In genomic region chr2:101204400-101205095, GRCh38 we compare ENCODE assay signal across 10 cellular contexts. TPM values are rescaled to one million over a fixed set of nuclear protein-coding genes. Genes with fewer than 3 reads are reported as not detected.
A peak's percentile ranks its signal among the peaks of the same experiment; 100 is the strongest.
DNase-seq lines count a peak whose midpoint lies in the region; ATAC-seq and TF ChIP-seq lines count a peak whose summit lies in the region.
"Had no signal": no experiment of that assay in that cellular context is flagged by ENCODE, and none has a peak within 500 bp of the region (broad histone marks: within the 10 kb centered on the region; RNA-seq: fewer than 3 reads in every experiment).

No MANE protein-coding gene starts in this region.

- in situ Hi-C loops in astrocyte of the cerebellum (cut with HindIII; ENCODE audit: low sequenced_read_pairs) = loop anchor here (5.0 kb wide), 1 partner anchor 192 kb away; no protein-coding TSS in a partner anchor

- intact Hi-C loops in sciatic nerve (cut with DNase I) = no loop called here

- H3K4me1 Mint-ChIP-seq in activated CD8-positive, alpha-beta memory T cell treated with anti-CD3 and anti-CD28 coated beads, Interleukin-2, amount 10 ng/mL, durations not matched to agents 7 days and 5 days = peaks cover 8% of the 10 kb centered on the region

- CTCF ChIA-PET in activated CD8-positive, alpha-beta memory T cell treated with anti-CD3 and anti-CD28 coated beads, Interleukin-2, amount 10 ng/mL, durations not matched to agents 7 days and 5 days (lab: Charles Lee) = interaction anchor here (0.9 to 2.6 kb wide), 15 partner anchors 8 to 598 kb away, joined by 3 to 17 read pairs (median 4); partner anchors contain the start of genes CNOT11 and TBC1D8

- H3K4me3 Mint-ChIP-seq in activated CD8-positive, alpha-beta memory T cell treated with anti-CD3 and anti-CD28 coated beads, Interleukin-2, amount 10 ng/mL, durations not matched to agents 7 days and 5 days = peak overlapping the region; percentile 53

- H3K27ac Mint-ChIP-seq in activated CD8-positive, alpha-beta memory T cell treated with anti-CD3 and anti-CD28 coated beads, Interleukin-2, amount 10 ng/mL, durations not matched to agents 7 days and 5 days = peak overlapping the region; percentile 43

- DNase-seq in activated CD8-positive, alpha-beta memory T cell treated with anti-CD3 and anti-CD28 coated beads, Interleukin-2, amount 10 ng/mL, durations not matched to agents 7 days and 5 days = no peak
- DNase-seq in activated CD8-positive, alpha-beta memory T cell treated with anti-CD3 and anti-CD28 coated beads, Interleukin-2, amount 50 U/mL, for 48 hours = no peak
- no peak for DNase-seq in LNCaP clone FGC (ENCODE audit: low read depth)
- no peak for DNase-seq in astrocyte of the cerebellum (ENCODE audit: low read depth)
- no peak for DNase-seq in sciatic nerve (ENCODE audit: low spot score)
- no peak for DNase-seq in NCI-H2029 (lab: John Stamatoyannopoulos, UW)
- DNase-seq in NCI-H345 (lab: John Stamatoyannopoulos, UW) = no peak
- DNase-seq: sigmoid colon; stimulated activated CD8-positive, alpha-beta memory T cell treated with anti-CD3 and anti-CD28 coated beads, Interleukin-4, amount 100 ng/mL, for 48 hours had no signal

- no peaks in the 10 kb centered on the region for H3K9me3 Mint-ChIP-seq in activated CD8-positive, alpha-beta memory T cell treated with anti-CD3 and anti-CD28 coated beads, Interleukin-2, amount 10 ng/mL, durations not matched to agents 7 days and 5 days (ENCODE audit: low read depth)

- no peaks in the 10 kb centered on the region for H3K27me3 Mint-ChIP-seq in activated CD8-positive, alpha-beta memory T cell treated with anti-CD3 and anti-CD28 coated beads, Interleukin-2, amount 10 ng/mL, durations not matched to agents 7 days and 5 days

- ATAC-seq in activated CD8-positive, alpha-beta memory T cell treated with anti-CD3 and anti-CD28 coated beads, Interleukin-2, amount 10 ng/mL, durations not matched to agents 7 days and 5 days = no peak
- ATAC-seq in sciatic nerve (peak; percentile 43), HG02623 (IDR thresholded peaks at IDR 0.05; ENCODE audit: unreplicated experiment) (no peak)

- no peaks in the 10 kb centered on the region for H3K36me3 Mint-ChIP-seq in activated CD8-positive, alpha-beta memory T cell treated with anti-CD3 and anti-CD28 coated beads, Interleukin-2, amount 10 ng/mL, durations not matched to agents 7 days and 5 days

- H3K4me3 ChIP-seq in LNCaP clone FGC (ENCODE audit: low read depth, low read length) (no peak overlapping the region), astrocyte of the cerebellum (ENCODE audit: low read depth, low read length) (no peak overlapping the region)

- TF ChIP-seq CTCF in LNCaP clone FGC (IDR thresholded peaks at IDR 0.05; ENCODE audit: control insufficient read depth, extremely low read depth, insufficient read depth) (0 out of 2 replicates have a peak, but pooled peaks have one; percentile 12), astrocyte of the cerebellum (IDR thresholded peaks at IDR 0.05; ENCODE audit: low read depth, low read length, missing control alignments) (peak; percentile 46)

RNA-seq across cellular contexts. Expression of gene CNOT11, which starts 48.1 kb away (rescaled TPM):
- 10 to 100 TPM; 57.4 to 71.9 TPM for total RNA-seq in activated CD8-positive, alpha-beta memory T cell treated with anti-CD3 and anti-CD28 coated beads, Interleukin-2, amount 10 ng/mL, durations not matched to agents 7 days and 5 days
- total RNA-seq in sciatic nerve = 24.3 TPM

RNA-seq across cellular contexts. Expression of gene TBC1D8, which starts 53.4 kb away (rescaled TPM):
- under 1 TPM; 0.12 to 0.45 TPM for total RNA-seq in activated CD8-positive, alpha-beta memory T cell treated with anti-CD3 and anti-CD28 coated beads, Interleukin-2, amount 10 ng/mL, durations not matched to agents 7 days and 5 days
- total RNA-seq in sciatic nerve = 20.1 TPM

Comparison
In these comparisons a context has a peak if more than half of its experiments do, and no peak if none do; other contexts are left out.
1. RNA of gene TBC1D8, which starts 53.4 kb away (total RNA-seq): 20.1 TPM in sciatic nerve (single experiment); 0.12 to 0.45 TPM in activated CD8-positive, alpha-beta memory T cell treated with anti-CD3 and anti-CD28 coated beads, Interleukin-2, amount 10 ng/mL, durations not matched to agents 7 days and 5 days; every median in the first group is over 10 times any median in the second.